Comparison of ENCODE assay signal across 28 cellular contexts in the genomic region with DNA sequence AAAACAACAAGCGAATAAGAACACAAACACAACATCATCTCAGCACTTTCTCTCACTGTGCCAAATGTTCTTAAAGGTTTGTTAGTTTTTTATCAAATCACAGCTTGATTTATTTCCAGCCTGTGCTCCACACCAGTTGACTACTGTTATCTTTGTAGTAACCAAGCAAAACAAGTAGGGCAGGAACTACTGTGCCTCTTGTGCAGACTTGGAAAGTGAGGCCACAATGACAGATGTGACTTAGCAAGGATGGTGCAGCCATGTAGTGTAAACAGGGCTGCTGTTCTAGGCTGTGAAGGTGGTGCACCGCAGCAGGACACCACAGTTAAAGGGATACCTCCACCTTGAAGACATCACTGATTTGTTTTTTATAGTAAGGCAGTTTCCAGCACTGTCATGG.
"Had no signal": no experiment of that assay in that cellular context is flagged by ENCODE, and none has a peak within 500 bp of the region (broad histone marks: within the 10 kb centered on the region; RNA-seq: fewer than 3 reads in every experiment).

No MANE protein-coding gene starts in this region.

- H3K4me3 ChIP-seq: ascending aorta, breast epithelium, colonic mucosa, esophagus squamous epithelium, gastroesophageal sphincter had no signal

- ATAC-seq: activated naive CD4-positive, alpha-beta T cell treated with anti-CD3 and anti-CD28 coated beads, Interleukin-2, amount 50 U/mL, for 72 hours; activated T-cell treated with anti-CD3 and anti-CD28 coated beads, Interleukin-2, amount 50 U/mL, for 72 hours; gastroesophageal sphincter; WTC11 had no signal

- DNase-seq: activated CD4-positive, alpha-beta memory T cell treated with anti-CD3 and anti-CD28 coated beads, Interleukin-2, amount 10 ng/mL, durations not matched to agents 7 days and 5 days; activated CD4-positive, alpha-beta T cell treated with anti-CD3 and anti-CD28 coated beads for 1 hour; activated CD4-positive, alpha-beta T cell treated with anti-CD3 and anti-CD28 coated beads for 4 hours; activated CD4-positive, alpha-beta T cell treated with anti-CD3 and anti-CD28 coated beads, Interleukin-2, amount 10 ng/mL, durations not matched to agents 7 days and 5 days; activated CD4-positive, alpha-beta T cell treated with anti-CD3 and anti-CD28 coated beads, Interleukin-2, amount 50 U/mL, for 4 hours; activated CD8-positive, alpha-beta memory T cell treated with anti-CD3 and anti-CD28 coated beads, Interleukin-2, amount 50 U/mL, for 48 hours; activated gamma-delta T cell; activated naive CD4-positive, alpha-beta T cell; activated naive CD4-positive, alpha-beta T cell treated with anti-CD3 and anti-CD28 coated beads, Interleukin-2, amount 10 ng/mL, durations not matched to agents 7 days and 5 days; activated naive CD8-positive, alpha-beta T cell treated with anti-CD3 and anti-CD28 coated beads, Interleukin-2, amount 10 ng/mL, durations not matched to agents 7 days and 5 days; activated T-cell treated with anti-CD3 and anti-CD28 coated beads for 4 hours; activated T-cell treated with anti-CD3 and anti-CD28 coated beads, Interleukin-2, amount 50 U/mL, for 24 hours; activated T-cell treated with anti-CD3 and anti-CD28 coated beads, Interleukin-2, amount 50 U/mL, for 72 hours; colonic mucosa; effector CD8-positive, alpha-beta T cell; esophagus squamous epithelium; foreskin melanocyte; T-helper 2 cell had no signal

- H3K9me3 ChIP-seq: ascending aorta, breast epithelium, colonic mucosa, esophagus squamous epithelium, gastroesophageal sphincter had no signal

- FAIRE-seq: endometrium, endothelial cell of umbilical vein, TTC549 had no signal

- H3K4me1 ChIP-seq: ascending aorta, breast epithelium, colonic mucosa, esophagus squamous epithelium, gastroesophageal sphincter had no signal

- H3K27ac ChIP-seq: ascending aorta, breast epithelium, colonic mucosa, epithelial cell of prostate, esophagus squamous epithelium, gastroesophageal sphincter, VCaP had no signal

- H3K27me3 ChIP-seq: ascending aorta, breast epithelium, colonic mucosa, esophagus squamous epithelium, gastroesophageal sphincter had no signal

- H3K36me3 ChIP-seq: ascending aorta, breast epithelium, colonic mucosa, esophagus squamous epithelium, gastroesophageal sphincter had no signal
